Comparison of ENCODE assay signal across 16 cellular contexts in genomic region chr7:117251687-117252086, GRCh38.
DNase-seq lines count a peak whose midpoint lies in the region; ATAC-seq, FAIRE-seq and TF ChIP-seq lines count a peak whose summit lies in the region.
"Had no signal": no experiment of that assay in that cellular context is flagged by ENCODE, and none has a peak within 500 bp of the region (broad histone marks: within the 10 kb centered on the region; RNA-seq: fewer than 3 reads in every experiment).

No MANE protein-coding gene starts in this region.

- H3K27me3 Mint-ChIP-seq in natural killer cell (ENCODE audit: low read depth in 2 of 2): peaks cover 0 to 3% of the 10 kb centered on the region in 2 donors

- H3K4me1 ChIP-seq in GM12878 (ENCODE audit: control insufficient read depth, insufficient read depth, low read length) (peaks cover 4% of the 10 kb centered on the region), upper lobe of right lung (no peaks in the 10 kb centered on the region)

- no peak overlapping the region for H3K4me2 ChIP-seq in GM12878 (ENCODE audit: control insufficient read depth, insufficient read depth)

- H3K9me3 ChIP-seq in GM12878 (replicated peaks; ENCODE audit: control insufficient read depth, insufficient read depth, low read length): no peaks in the 10 kb centered on the region
- no peaks in the 10 kb centered on the region for H3K9me3 ChIP-seq in upper lobe of right lung

- no peak for TF ChIP-seq RAD21 in GM12878 (IDR thresholded peaks at IDR 0.05; ENCODE audit: insufficient read depth, low read depth, low read length)

- RAD21 ChIA-PET in GM12878 (lab: Charles Lee; ENCODE audit: unreplicated experiment): interaction anchor here (0.7 to 5.2 kb wide), 14 partner anchors 9 to 240 kb away, joined by 3 to 47 read pairs (median 6); no protein-coding TSS in a partner anchor

- ATAC-seq in GM18873 (IDR thresholded peaks at IDR 0.05; ENCODE audit: low FRiP score, unreplicated experiment): peak; percentile 65
- ATAC-seq in HG02973 (IDR thresholded peaks at IDR 0.05; ENCODE audit: unreplicated experiment): peak; percentile 41
- peak; percentile 84 for ATAC-seq in GM12878
- ATAC-seq in activated naive CD4-positive, alpha-beta T cell treated with anti-CD3 and anti-CD28 coated beads, Interleukin-2, amount 50 U/mL, for 72 hours: no peak
- no peak for ATAC-seq in upper lobe of right lung
- no peak for ATAC-seq in natural killer cell

- BruUV-seq in GM12878 (replicated peaks; lab: Mats Ljungman, UMichigan): no TSS peak

- no peaks in the 10 kb centered on the region for H4K20me1 ChIP-seq in GM12878 (ENCODE audit: control insufficient read depth, insufficient read depth)

- intact Hi-C loops in GM12878 (cut with micrococcal nuclease; ENCODE audit: unreplicated experiment) (loop anchor here (5.0 kb wide), 1 partner anchor 34 kb away; no protein-coding TSS in a partner anchor), upper lobe of right lung (cut with DNase I) (no loop called here), natural killer cell (cut with micrococcal nuclease) (no loop called here)

- H3K36me3 ChIP-seq in GM12878 (ENCODE audit: control insufficient read depth in 2 of 2, insufficient read depth in 2 of 2, low read length in 1 of 2) (no peaks in the 10 kb centered on the region), upper lobe of right lung (no peaks in the 10 kb centered on the region)

- peak overlapping the region; percentile 16 for H2AFZ ChIP-seq in GM12878 (ENCODE audit: control insufficient read depth, low read depth, low read length)

- H3K27me3 ChIP-seq in GM12878 (replicated peaks in 1 of 2; ENCODE audit: control insufficient read depth in 2 of 2, insufficient read depth in 2 of 2, low read length in 1 of 2): no peaks in the 10 kb centered on the region
- no peaks in the 10 kb centered on the region for H3K27me3 ChIP-seq in upper lobe of right lung

- no peak overlapping the region for H3K9ac ChIP-seq in GM12878 (ENCODE audit: control insufficient read depth, insufficient read depth, low read length)

- CTCF ChIA-PET in GM12878 (lab: Yijun Ruan, JAX): interaction anchor here (0.5 to 1.6 kb wide), 10 partner anchors 8 to 464 kb away, joined by 3 to 7 read pairs (median 3); no protein-coding TSS in a partner anchor

- no peak for TF ChIP-seq POLR2A in GM12878 (IDR thresholded peaks at IDR 0.05; ENCODE audit: low read depth, low read length)

- H3K4me3 Mint-ChIP-seq in natural killer cell: no peak overlapping the region
- H3K4me3 Mint-ChIP-seq: activated CD4-positive, alpha-beta T cell treated with anti-CD3 and anti-CD28 coated beads, Interleukin-2, amount 10 ng/mL, durations not matched to agents 7 days and 5 days; activated naive CD8-positive, alpha-beta T cell; IgD-negative memory B cell had no signal

- H3K36me3 Mint-ChIP-seq in activated naive CD4-positive, alpha-beta T cell treated with anti-CD3 and anti-CD28 coated beads, Interleukin-2, amount 50 U/mL, for 72 hours: no peaks in the 10 kb centered on the region
- H3K36me3 Mint-ChIP-seq in natural killer cell: no peaks in the 10 kb centered on the region
- H3K36me3 Mint-ChIP-seq: activated naive CD8-positive, alpha-beta T cell had no signal

- SMC1A ChIA-PET in GM12878 (lab: Charles Lee; ENCODE audit: uncharacterized antibody, unreplicated experiment): interaction anchor here (0.8 to 4.6 kb wide), 15 partner anchors 9 to 184 kb away, joined by 3 to 39 read pairs (median 6); no protein-coding TSS in a partner anchor

- H3K9me3 Mint-ChIP-seq in activated naive CD4-positive, alpha-beta T cell treated with anti-CD3 and anti-CD28 coated beads, Interleukin-2, amount 50 U/mL, for 72 hours: peaks cover 5 to 8% of the 10 kb centered on the region in 2 donors
- peaks cover 3 to 4% of the 10 kb centered on the region in 2 donors for H3K9me3 Mint-ChIP-seq in natural killer cell
- H3K9me3 Mint-ChIP-seq: activated CD4-positive, alpha-beta T cell treated with anti-CD3 and anti-CD28 coated beads, Interleukin-2, amount 10 ng/mL, durations not matched to agents 7 days and 5 days had no signal

- H3K27ac ChIP-seq in GM12878 (ENCODE audit: control insufficient read depth, insufficient read depth) (no peak overlapping the region), upper lobe of right lung (no peak overlapping the region)

- DNase-seq in ACHN (peak; percentile 74), GM12878 (ENCODE audit: low read depth, low spot score) (peak; percentile 35), hippocampal formation (lab: John Stamatoyannopoulos, UW) (no peak), upper lobe of right lung (no peak), natural killer cell (no peak)
- no peak for DNase-seq in activated naive CD4-positive, alpha-beta T cell treated with anti-CD3 and anti-CD28 coated beads, Interleukin-2, amount 50 U/mL, for 72 hours (ENCODE audit: low spot score in 2 of 2)
- DNase-seq: 8988T; activated CD4-positive, alpha-beta T cell treated with anti-CD3 and anti-CD28 coated beads, Interleukin-2, amount 10 ng/mL, durations not matched to agents 7 days and 5 days; GOT3; SIG-M5; trophoblast cell had no signal

- no peak for FAIRE-seq in GM12878 (lab: Jason Lieb, UNC)
- FAIRE-seq: endometrium had no signal

- H3K79me2 ChIP-seq in GM12878 (ENCODE audit: control insufficient read depth, insufficient read depth, low read length): no peaks in the 10 kb centered on the region

- TF ChIP-seq CTCF in GM12878 (IDR thresholded peaks at IDR 0.05 in 2 of 3, conservative IDR thresholded peaks at IDR 0.05 in 1 of 3; ENCODE audit: control insufficient read depth in 2 of 3, extremely low read depth in 1 of 3, insufficient read depth in 1 of 3, low read depth in 3 of 3, low read length in 3 of 3) (no peak), upper lobe of right lung (IDR thresholded peaks at IDR 0.05) (no peak), natural killer cell (IDR thresholded peaks at IDR 0.05) (no peak)

- POLR2A ChIA-PET in GM12878 (lab: Charles Lee): interaction anchor here (0.7 to 4.4 kb wide), 7 partner anchors 8 to 96 kb away, joined by 3 to 25 read pairs (median 9); no protein-coding TSS in a partner anchor

- no peak overlapping the region for H3K4me3 ChIP-seq in GM12878
- no peak overlapping the region for H3K4me3 ChIP-seq in upper lobe of right lung

- TF ChIP-seq EP300 in GM12878 (IDR thresholded peaks at IDR 0.05; ENCODE audit: borderline replicate concordance in 1 of 2, control insufficient read depth in 1 of 2, low read depth in 2 of 2, low read length in 2 of 2): peak in 1 of 2 experiments; percentile 49; a peak in 1 of 4 replicates

- 15% methylated on average over 4 of the region's 4 CpGs for WGBS in GM12878 (ENCODE audit: insufficient coverage, insufficient replicate concordance, low lambda C conversion rate, missing lambda C conversion rate)

- no peaks in the 10 kb centered on the region for H3K4me1 Mint-ChIP-seq in natural killer cell
- H3K4me1 Mint-ChIP-seq: activated CD4-positive, alpha-beta T cell treated with anti-CD3 and anti-CD28 coated beads, Interleukin-2, amount 10 ng/mL, durations not matched to agents 7 days and 5 days had no signal

- in situ Hi-C loops in ACHN (cut with HindIII; ENCODE audit: low pct_ligation_motif_present, low pct_unique_long_range_greater_than_20kb, low sequenced_read_pairs) (no loop called here), GM12878 (cut with MboI) (no loop called here)

- H3K27ac Mint-ChIP-seq in activated naive CD4-positive, alpha-beta T cell treated with anti-CD3 and anti-CD28 coated beads, Interleukin-2, amount 50 U/mL, for 72 hours: no peak overlapping the region
- H3K27ac Mint-ChIP-seq in natural killer cell: no peak overlapping the region
- H3K27ac Mint-ChIP-seq: activated CD4-positive, alpha-beta T cell treated with anti-CD3 and anti-CD28 coated beads, Interleukin-2, amount 10 ng/mL, durations not matched to agents 7 days and 5 days; activated naive CD8-positive, alpha-beta T cell; IgD-negative memory B cell had no signal

TF ChIP-seq in GM12878, 131 proteins besides CTCF, POLR2A, EP300 and RAD21 (continues in another document):
- TF ChIP-seq JUNB (IDR thresholded peaks at IDR 0.05) (peak; percentile 85), SP1 (IDR thresholded peaks at IDR 0.05; ENCODE audit: low read depth, low read length) (no peak), ASH2L (IDR thresholded peaks at IDR 0.05; ENCODE audit: borderline replicate concordance, low read depth) (no peak), NFIC (IDR thresholded peaks at IDR 0.05; ENCODE audit: low read depth, low read length) (peak; percentile 92), PAX8 (IDR thresholded peaks at IDR 0.05) (no peak)
- TF ChIP-seq, protein P1, sequence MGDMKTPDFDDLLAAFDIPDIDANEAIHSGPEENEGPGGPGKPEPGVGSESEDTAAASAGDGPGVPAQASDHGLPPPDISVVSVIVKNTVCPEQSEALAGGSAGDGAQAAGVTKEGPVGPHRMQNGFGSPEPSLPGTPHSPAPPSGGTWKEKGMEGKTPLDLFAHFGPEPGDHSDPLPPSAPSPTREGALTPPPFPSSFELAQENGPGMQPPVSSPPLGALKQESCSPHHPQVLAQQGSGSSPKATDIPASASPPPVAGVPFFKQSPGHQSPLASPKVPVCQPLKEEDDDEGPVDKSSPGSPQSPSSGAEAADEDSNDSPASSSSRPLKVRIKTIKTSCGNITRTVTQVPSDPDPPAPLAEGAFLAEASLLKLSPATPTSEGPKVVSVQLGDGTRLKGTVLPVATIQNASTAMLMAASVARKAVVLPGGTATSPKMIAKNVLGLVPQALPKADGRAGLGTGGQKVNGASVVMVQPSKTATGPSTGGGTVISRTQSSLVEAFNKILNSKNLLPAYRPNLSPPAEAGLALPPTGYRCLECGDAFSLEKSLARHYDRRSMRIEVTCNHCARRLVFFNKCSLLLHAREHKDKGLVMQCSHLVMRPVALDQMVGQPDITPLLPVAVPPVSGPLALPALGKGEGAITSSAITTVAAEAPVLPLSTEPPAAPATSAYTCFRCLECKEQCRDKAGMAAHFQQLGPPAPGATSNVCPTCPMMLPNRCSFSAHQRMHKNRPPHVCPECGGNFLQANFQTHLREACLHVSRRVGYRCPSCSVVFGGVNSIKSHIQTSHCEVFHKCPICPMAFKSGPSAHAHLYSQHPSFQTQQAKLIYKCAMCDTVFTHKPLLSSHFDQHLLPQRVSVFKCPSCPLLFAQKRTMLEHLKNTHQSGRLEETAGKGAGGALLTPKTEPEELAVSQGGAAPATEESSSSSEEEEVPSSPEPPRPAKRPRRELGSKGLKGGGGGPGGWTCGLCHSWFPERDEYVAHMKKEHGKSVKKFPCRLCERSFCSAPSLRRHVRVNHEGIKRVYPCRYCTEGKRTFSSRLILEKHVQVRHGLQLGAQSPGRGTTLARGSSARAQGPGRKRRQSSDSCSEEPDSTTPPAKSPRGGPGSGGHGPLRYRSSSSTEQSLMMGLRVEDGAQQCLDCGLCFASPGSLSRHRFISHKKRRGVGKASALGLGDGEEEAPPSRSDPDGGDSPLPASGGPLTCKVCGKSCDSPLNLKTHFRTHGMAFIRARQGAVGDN (IDR thresholded peaks at IDR 0.05): peak; percentile 53; the same call in 1 of the 2 replicates

Comparison
In these comparisons a context has a peak if more than half of its experiments do, and no peak if none do; other contexts are left out.
1. DNase-seq: peak in ACHN (single experiment) and GM12878 (single experiment); none in activated naive CD4-positive, alpha-beta T cell treated with anti-CD3 and anti-CD28 coated beads, Interleukin-2, amount 50 U/mL, for 72 hours (0 of 2), hippocampal formation (0 of 2), upper lobe of right lung (single experiment) and natural killer cell (single experiment).
2. ATAC-seq: peak in GM18873 (single experiment), HG02973 (single experiment) and GM12878 (single experiment); none in activated naive CD4-positive, alpha-beta T cell treated with anti-CD3 and anti-CD28 coated beads, Interleukin-2, amount 50 U/mL, for 72 hours (0 of 2), upper lobe of right lung (single experiment) and natural killer cell (0 of 3).